Comparison of ENCODE assay signal across 8 cellular contexts in the genomic region with DNA sequence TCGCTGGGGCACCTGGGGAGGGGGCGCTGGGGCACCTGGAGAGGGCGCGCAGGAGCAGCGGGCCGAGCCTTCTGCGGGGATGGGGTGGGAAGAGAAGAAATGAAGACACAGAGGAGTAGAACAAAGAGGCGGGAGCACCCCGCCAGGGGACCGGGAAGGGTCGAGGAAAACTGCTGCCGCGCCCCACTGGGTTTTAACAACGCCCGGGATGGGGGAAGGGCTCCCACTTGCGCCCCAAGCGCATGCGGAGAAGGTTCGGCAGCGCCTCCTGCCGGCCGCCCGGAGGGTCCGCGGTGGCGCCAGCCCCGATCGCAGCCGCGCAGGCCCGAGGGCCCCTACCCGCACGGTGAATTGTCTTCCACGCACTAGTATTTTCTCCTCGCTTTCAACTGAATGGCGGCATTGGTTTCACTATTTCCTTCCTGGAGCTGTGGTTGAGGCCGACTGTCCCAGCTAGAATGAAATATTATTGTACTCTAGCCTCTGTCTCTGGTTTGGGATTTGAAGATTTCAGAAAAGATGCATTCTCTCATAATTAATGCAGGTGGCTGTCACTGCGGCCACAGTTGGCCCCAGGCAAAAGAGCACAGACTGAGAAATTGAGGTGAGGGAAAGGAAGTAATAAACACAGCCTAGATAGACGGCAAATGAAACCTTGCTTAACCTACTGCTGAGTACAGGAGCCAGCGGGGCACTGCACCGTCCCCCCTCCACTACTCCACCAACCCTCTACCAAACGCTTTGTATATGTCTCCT. TPM values are rescaled to one million over a fixed set of nuclear protein-coding genes. Genes with fewer than 3 reads are reported as not detected.
A peak's percentile ranks its signal among the peaks of the same experiment; 100 is the strongest.
DNase-seq lines count a peak whose midpoint lies in the region; ATAC-seq and TF ChIP-seq lines count a peak whose summit lies in the region.

No MANE protein-coding gene starts in this region.

- H3K27me3 ChIP-seq in adrenal gland (no peaks in the 10 kb centered on the region), psoas muscle (ENCODE audit: insufficient read depth in 3 of 3, low read length in 2 of 3) (peaks cover 0 to 7% (median 0%) of the 10 kb centered on the region in 3 donors)

- H3K4me3 ChIP-seq in adrenal gland (peak overlapping the region in 3 of 4 donors; percentile 56 to 88 (median 62)), psoas muscle (peak overlapping the region; percentile 73)

- peak; percentile 62 to 95 (median 79) for TF ChIP-seq CTCF in adrenal gland (IDR thresholded peaks at IDR 0.05)
- peak; percentile 87 for TF ChIP-seq CTCF in psoas muscle (IDR thresholded peaks at IDR 0.05)

- 6 to 9% (median 7%) methylated on average over 21 to 42 of the region's 42 CpGs for WGBS in adrenal gland, 4 donors
- WGBS in psoas muscle, 3 donors = 8 to 10% (median 8%) methylated on average over 35 to 42 of the region's 42 CpGs

- DNase-seq in AG08395 (ENCODE audit: low spot score) (peak; percentile 90), SKM-1 (lab: John Stamatoyannopoulos, UW; ENCODE audit: unreplicated experiment) (peak; percentile 48), adrenal gland (peak; percentile 71 to 88 (median 83)), left ventricle myocardium superior (peak; percentile 91), psoas muscle (peak; percentile 87 to 92), ureter (ENCODE audit: low spot score) (peak; percentile 88)

- H3K36me3 ChIP-seq in adrenal gland (replicated peaks in 1 of 2) (no peaks in the 10 kb centered on the region), psoas muscle (ENCODE audit: insufficient read depth in 1 of 2, low read depth in 1 of 2) (no peaks in the 10 kb centered on the region)

- no peaks in the 10 kb centered on the region for H3K9me3 ChIP-seq in adrenal gland (replicated peaks in 1 of 3)
- no peaks in the 10 kb centered on the region for H3K9me3 ChIP-seq in psoas muscle

- intact Hi-C loops in adrenal gland (cut with DNase I) = no loop called here
- intact Hi-C loops in left ventricle myocardium superior (cut with micrococcal nuclease) = no loop called here
- intact Hi-C loops in psoas muscle (cut with DNase I) = loop anchor here in 1 of 2 donors (5.0 kb wide), 1 partner anchor 199 kb away; no protein-coding TSS in a partner anchor

- no peak for TF ChIP-seq POLR2A in adrenal gland (IDR thresholded peaks at IDR 0.05)

- peaks cover 0 to 20% of the 10 kb centered on the region in 2 donors for H3K4me1 ChIP-seq in adrenal gland (replicated peaks in 1 of 2)
- H3K4me1 ChIP-seq in psoas muscle = no peaks in the 10 kb centered on the region

- H3K27ac ChIP-seq in adrenal gland (peak overlapping the region in 2 of 5 donors; percentile 58 to 79), psoas muscle (peak overlapping the region; percentile 23)

- ATAC-seq in GM18909 (IDR thresholded peaks at IDR 0.05; ENCODE audit: poor library complexity, unreplicated experiment) (peak; percentile 93), HG03354 (IDR thresholded peaks at IDR 0.05; ENCODE audit: poor library complexity, severe bottlenecking, unreplicated experiment) (peak; percentile 96), left ventricle myocardium superior (peak; percentile 75), psoas muscle (peak; percentile 88 to 95 (median 90))

RNA-seq across cellular contexts. Expression of gene MAB21L3, which starts 57.3 kb away (rescaled TPM):
- under 1 TPM in 1 of 8 donors, not detected in 7; 0.39 TPM for total RNA-seq in adrenal gland
- under 1 TPM in 2 of 3 donors, not detected in 1; 0.03 to 0.37 TPM for polyA plus RNA-seq in adrenal gland
- not detected for total RNA-seq in left ventricle myocardium superior
- total RNA-seq in psoas muscle = not detected
- polyA plus RNA-seq in psoas muscle = under 1 TPM in 1 of 3 donors, not detected in 2; 0.04 TPM
- 3.6 TPM for total RNA-seq in ureter
